Comparison of ENCODE assay signal across 9 cellular contexts in genomic region chr4:82797048-82797590, GRCh38. TPM values are rescaled to one million over a fixed set of nuclear protein-coding genes. Genes with fewer than 3 reads are reported as not detected.
A peak's percentile ranks its signal among the peaks of the same experiment; 100 is the strongest.
DNase-seq lines count a peak whose midpoint lies in the region; ATAC-seq and TF ChIP-seq lines count a peak whose summit lies in the region.
"Had no signal": no experiment of that assay in that cellular context is flagged by ENCODE, and none has a peak within 500 bp of the region (broad histone marks: within the 10 kb centered on the region; RNA-seq: fewer than 3 reads in every experiment).

No MANE protein-coding gene starts in this region.

- peak overlapping the region; percentile 94 for H3K27ac Mint-ChIP-seq in neural progenitor cell

- 1 to 2% methylated on average over 14 of the region's 14 CpGs for WGBS in ectodermal cell, 2 experiments

- peaks cover 2% of the 10 kb centered on the region for H3K27me3 Mint-ChIP-seq in neural progenitor cell (ENCODE audit: insufficient read depth, low read depth)

- H3K79me2 ChIP-seq in neural progenitor cell (ENCODE audit: low read depth): peaks cover 7% of the 10 kb centered on the region

- H2AFZ ChIP-seq in neural progenitor cell (replicated peaks): peak overlapping the region; percentile 26

- peaks cover 47% of the 10 kb centered on the region for H3K4me1 Mint-ChIP-seq in neural progenitor cell

- peaks cover 100% of the 10 kb centered on the region for H3K27me3 ChIP-seq in ectodermal cell (ENCODE audit: control insufficient read depth, insufficient read depth, low read length, poor library complexity, severe bottlenecking)
- peaks cover 98% of the 10 kb centered on the region for H3K27me3 ChIP-seq in neural progenitor cell

- no peaks in the 10 kb centered on the region for H3K9me3 Mint-ChIP-seq in neural progenitor cell

- peak overlapping the region; percentile 99 for H3K4me3 Mint-ChIP-seq in neural progenitor cell

- no peak overlapping the region for H3K9ac ChIP-seq in neural progenitor cell

- H3K9me3 ChIP-seq in ectodermal cell (ENCODE audit: control insufficient read depth, low read length) (no peaks in the 10 kb centered on the region), neural progenitor cell (ENCODE audit: low read depth) (no peaks in the 10 kb centered on the region)
- H3K9me3 ChIP-seq: neutrophil had no signal

- H3K4me2 ChIP-seq in neural progenitor cell: peak overlapping the region; percentile 96

- H3K36me3 ChIP-seq in ectodermal cell (ENCODE audit: control insufficient read depth, insufficient read depth, low read length) (no peaks in the 10 kb centered on the region), neural progenitor cell (no peaks in the 10 kb centered on the region)
- H3K36me3 ChIP-seq: neutrophil had no signal

- H3K4me3 ChIP-seq in ectodermal cell (ENCODE audit: insufficient read depth, low read depth, low read length): peak overlapping the region; percentile 65
- peak overlapping the region; percentile 60 for H3K4me3 ChIP-seq in neural progenitor cell

- peaks cover 10% of the 10 kb centered on the region for H3K4me1 ChIP-seq in ectodermal cell (ENCODE audit: control insufficient read depth, insufficient read depth, low read length)
- peaks cover 32% of the 10 kb centered on the region for H3K4me1 ChIP-seq in neural progenitor cell

- H3K27ac ChIP-seq in ectodermal cell (ENCODE audit: insufficient read depth, low read depth, low read length, poor library complexity, severe bottlenecking) (no peak overlapping the region), neural progenitor cell (no peak overlapping the region)
- H3K27ac ChIP-seq: neutrophil had no signal

- H4K20me1 ChIP-seq in neural progenitor cell (ENCODE audit: low read depth): peaks cover 35% of the 10 kb centered on the region

- no peak for ATAC-seq in GM18505 (IDR thresholded peaks at IDR 0.05; ENCODE audit: unreplicated experiment)

- TF ChIP-seq POLR2A in GM18505 (IDR thresholded peaks at IDR 0.05; ENCODE audit: borderline replicate concordance, extremely low read depth, insufficient read depth, insufficient read length): no peak

- peak; percentile 47 for DNase-seq in DMS53 (lab: John Stamatoyannopoulos, UW)
- peak; percentile 26 for DNase-seq in NAMALWA (ENCODE audit: low spot score)
- DNase-seq in neural progenitor cell (ENCODE audit: low spot score): peak; percentile 59
- no peak for DNase-seq in epidermal melanocyte (ENCODE audit: insufficient read length, low spot score)
- DNase-seq in GM19238 (ENCODE audit: insufficient read length, low spot score): no peak
- DNase-seq in islet precursor cell: no peak

- peaks cover 50% of the 10 kb centered on the region for H3F3A ChIP-seq in neural progenitor cell (ENCODE audit: low read depth)

- TF ChIP-seq CTCF in neural progenitor cell (IDR thresholded peaks at IDR 0.05): no peak

- peaks cover 8% of the 10 kb centered on the region for H3K36me3 Mint-ChIP-seq in neural progenitor cell

RNA-seq across cellular contexts. Expression of gene SCD5, which starts 1.5 kb away (rescaled TPM):
- polyA plus RNA-seq in ectodermal cell (2013, experiment 1 of 4): 35.5 TPM
- polyA plus RNA-seq in ectodermal cell (2013, experiment 2 of 4): 44.9 TPM
- 27.6 TPM for polyA plus RNA-seq in ectodermal cell (2013, experiment 3 of 4)
- polyA plus RNA-seq in ectodermal cell (2013, experiment 4 of 4): 35.6 TPM
- 34.5 and 36.9 TPM in 2 replicates for total RNA-seq in neural progenitor cell (ENCODE audit: low replicate concordance)

Comparison
In these comparisons a context has a peak if more than half of its experiments do, and no peak if none do; other contexts are left out.
1. DNase-seq: peak in DMS53 (single experiment), NAMALWA (single experiment) and neural progenitor cell (single experiment); none in epidermal melanocyte (single experiment), GM19238 (single experiment) and islet precursor cell (single experiment).